ENCODE assay signal across 14 cellular contexts in genomic region chr15:83057002-83057401, GRCh38. TPM values are rescaled to one million over a fixed set of nuclear protein-coding genes. Genes with fewer than 3 reads are reported as not detected.
"Had no signal": no experiment of that assay in that cellular context is flagged by ENCODE, and none has a peak within 500 bp of the region (broad histone marks: within the 10 kb centered on the region; RNA-seq: fewer than 3 reads in every experiment).

No MANE protein-coding gene starts in this region.

- H3K4me3 ChIP-seq: suprapubic skin, upper lobe of left lung had no signal

- H3K27me3 Mint-ChIP-seq: activated B cell treated with CpG ODN at 0.5 μM for 24 hours; dendritic cell treated with granulocyte-macrophage colony-stimulating factor and Interleukin-4, amounts not matched to agents 40 ng/mL and 50 ng/mL, for 4 days had no signal

- H3K9me3 Mint-ChIP-seq: activated B cell treated with CpG ODN at 0.5 μM for 24 hours; activated T-helper 2 cell treated with anti-CD3 and anti-CD28 coated beads, Interferon-gamma antibody, Interleukin-2, Interleukin-4, amounts not matched to agents 10 μg/mL and 5 μg/mL and 100 μg/mL, durations not matched to agents 14 hours and 24 hours and 36 hours; dendritic cell treated with granulocyte-macrophage colony-stimulating factor and Interleukin-4, amounts not matched to agents 40 ng/mL and 50 ng/mL, for 4 days; nephron had no signal

- DNase-seq: activated B cell treated with CpG ODN at 0.5 μM for 24 hours; activated CD8-positive, alpha-beta memory T cell treated with anti-CD3 and anti-CD28 coated beads, Interleukin-2, amount 50 U/mL, for 4 hours; activated naive CD4-positive, alpha-beta T cell treated with anti-CD3 and anti-CD28 coated beads, Interleukin-2, amount 50 U/mL, for 16 hours; cerebellar nuclear complex; hypothalamus; mammary epithelial cell; stimulated activated CD4-positive, alpha-beta T cell treated with anti-CD3 and anti-CD28 coated beads, Interleukin-2, amount 100 ng/mL, for 48 hours; stimulated activated naive CD8-positive, alpha-beta T cell treated with anti-CD3 and anti-CD28 coated beads, Interleukin-15, Interleukin-2, amounts not matched to agents 100 U/mL and 50 U/mL, for 24 hours; upper lobe of left lung had no signal

- H3K27ac Mint-ChIP-seq: activated B cell treated with CpG ODN at 0.5 μM for 24 hours; activated T-helper 2 cell treated with anti-CD3 and anti-CD28 coated beads, Interferon-gamma antibody, Interleukin-2, Interleukin-4, amounts not matched to agents 10 μg/mL and 5 μg/mL and 100 μg/mL, durations not matched to agents 14 hours and 24 hours and 36 hours; dendritic cell treated with granulocyte-macrophage colony-stimulating factor and Interleukin-4, amounts not matched to agents 40 ng/mL and 50 ng/mL, for 4 days had no signal

- H3K9me3 ChIP-seq: suprapubic skin, upper lobe of left lung had no signal

- H3K4me3 Mint-ChIP-seq: activated B cell treated with CpG ODN at 0.5 μM for 24 hours; dendritic cell treated with granulocyte-macrophage colony-stimulating factor and Interleukin-4, amounts not matched to agents 40 ng/mL and 50 ng/mL, for 4 days; nephron had no signal

- H3K27ac ChIP-seq: suprapubic skin, upper lobe of left lung had no signal

- ATAC-seq: SK-N-SH treated with all-trans-retinoic acid at 6 μM for 48 hours; stimulated activated naive CD8-positive, alpha-beta T cell treated with anti-CD3 and anti-CD28 coated beads, Interleukin-15, Interleukin-2, amounts not matched to agents 100 U/mL and 50 U/mL, for 24 hours had no signal

- H3K27me3 ChIP-seq: suprapubic skin, upper lobe of left lung had no signal

RNA-seq across cellular contexts. Expression of gene TM6SF1, which starts 50.4 kb away (rescaled TPM):
- polyA plus RNA-seq: mammary epithelial cell had no signal
